Comparison of ENCODE assay signal across 31 cellular contexts in genomic region chr11:133350045-133350444, GRCh38.
"Had no signal": no experiment of that assay in that cellular context is flagged by ENCODE, and none has a peak within 500 bp of the region (broad histone marks: within the 10 kb centered on the region; RNA-seq: fewer than 3 reads in every experiment).

No MANE protein-coding gene starts in this region.

- H3K36me3 ChIP-seq: adrenal gland, ascending aorta, brain microvascular endothelial cell, breast epithelium, cardiac muscle cell had no signal

- H3K4me3 ChIP-seq: adrenal gland, ascending aorta, body of pancreas, breast epithelium, cardiac muscle cell had no signal

- H3K27me3 ChIP-seq: adrenal gland, ascending aorta, body of pancreas, brain microvascular endothelial cell, breast epithelium, cardiac muscle cell had no signal

- ATAC-seq: activated naive CD4-positive, alpha-beta T cell treated with anti-CD3 and anti-CD28 coated beads, Interleukin-2, amount 50 U/mL, for 72 hours; activated naive CD8-positive, alpha-beta T cell treated with anti-CD3 and anti-CD28 coated beads, Interleukin-2, amount 50 U/mL, for 24 hours; activated T-cell treated with anti-CD3 and anti-CD28 coated beads, Interleukin-2, amount 50 U/mL, for 4 hours; activated T-cell treated with anti-CD3 and anti-CD28 coated beads, Interleukin-2, amount 50 U/mL, for 72 hours; activated T-helper 17 cell treated with anti-CD3 and anti-CD28 coated beads, Interleukin-2, amount 50 U/mL, for 72 hours; body of pancreas had no signal

- H3K4me1 ChIP-seq: adrenal gland, ascending aorta, body of pancreas, breast epithelium had no signal

- DNase-seq: activated effector memory CD4-positive, alpha-beta T cell treated with anti-CD3 and anti-CD28 coated beads, Interleukin-2, amount 50 U/mL, for 16 hours; activated effector memory CD4-positive, alpha-beta T cell treated with Interleukin-2 at 50 U/mL for 16 hours; activated gamma-delta T cell; activated naive CD4-positive, alpha-beta T cell; activated naive CD4-positive, alpha-beta T cell treated with anti-CD3 and anti-CD28 coated beads for 36 hours; activated naive CD4-positive, alpha-beta T cell treated with anti-CD3 and anti-CD28 coated beads, Interleukin-2, amount 10 ng/mL, durations not matched to agents 7 days and 5 days; activated naive CD4-positive, alpha-beta T cell treated with anti-CD3 and anti-CD28 coated beads, Interleukin-2, amount 50 U/mL, for 16 hours; activated naive CD4-positive, alpha-beta T cell treated with Interleukin-2 at 50 U/mL for 16 hours; activated naive CD8-positive, alpha-beta T cell treated with anti-CD3 and anti-CD28 coated beads for 36 hours; activated naive CD8-positive, alpha-beta T cell treated with anti-CD3 and anti-CD28 coated beads, Interleukin-2, amount 10 ng/mL, durations not matched to agents 7 days and 5 days; activated naive CD8-positive, alpha-beta T cell treated with anti-CD3 and anti-CD28 coated beads, Interleukin-2, amount 50 U/mL, for 24 hours; activated T-cell treated with anti-CD3 and anti-CD28 coated beads for 4 hours; activated T-cell treated with anti-CD3 and anti-CD28 coated beads, Interleukin-2, amount 50 U/mL, for 1 hour; activated T-cell treated with anti-CD3 and anti-CD28 coated beads, Interleukin-2, amount 50 U/mL, for 24 hours; activated T-cell treated with anti-CD3 and anti-CD28 coated beads, Interleukin-2, amount 50 U/mL, for 4 hours; activated T-cell treated with anti-CD3 and anti-CD28 coated beads, Interleukin-2, amount 50 U/mL, for 48 hours; activated T-cell treated with anti-CD3 and anti-CD28 coated beads, Interleukin-2, amount 50 U/mL, for 72 hours; adrenal gland; amniotic stem cell; amygdala; anterior cingulate cortex; aorta; body of pancreas; brain microvascular endothelial cell; central memory CD4-positive, alpha-beta T cell; cerebellar nuclear complex had no signal

- H3K27ac ChIP-seq: adrenal gland, ascending aorta, body of pancreas, brain microvascular endothelial cell, breast epithelium, cardiac muscle cell had no signal

- H3K9me3 ChIP-seq: adrenal gland, ascending aorta, body of pancreas, breast epithelium had no signal
